6 cellular contexts compared by ENCODE assay signal in the genomic region with DNA sequence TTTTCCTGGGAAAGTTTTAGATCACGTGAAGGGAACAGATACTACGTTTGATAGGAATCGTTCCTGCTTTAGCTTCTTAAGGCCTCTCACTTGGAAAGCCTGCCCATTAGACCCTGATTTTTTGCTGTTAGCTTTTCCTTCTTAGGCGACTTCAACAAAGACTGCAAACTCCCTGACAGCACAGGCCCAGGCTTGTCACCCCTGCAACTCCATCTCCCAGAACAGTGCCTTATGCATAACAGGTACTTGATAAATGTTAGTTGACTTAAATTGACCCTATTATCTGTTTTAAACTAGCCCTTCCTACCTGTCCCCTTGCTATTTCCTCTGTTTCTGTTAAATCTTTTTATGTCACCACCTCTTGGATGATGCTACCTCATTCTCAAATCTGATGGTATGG. TPM values are rescaled to one million over a fixed set of nuclear protein-coding genes. Genes with fewer than 3 reads are reported as not detected.
"Had no signal": no experiment of that assay in that cellular context is flagged by ENCODE, and none has a peak within 500 bp of the region (broad histone marks: within the 10 kb centered on the region; RNA-seq: fewer than 3 reads in every experiment).

No MANE protein-coding gene starts in this region.

RNA-seq across cellular contexts. Expression of gene TMEM45B, which starts 7.6 kb away (rescaled TPM):
- total RNA-seq: LHCN-M2, MCF 10A, NCI-H460, Right ventricle myocardium superior, RPMI7951, SJSA1 had no signal
